In genomic region chr12:68281685-68282084, GRCh38 we compare ENCODE assay signal across 26 cellular contexts.
"Had no signal": no experiment of that assay in that cellular context is flagged by ENCODE, and none has a peak within 500 bp of the region (broad histone marks: within the 10 kb centered on the region; RNA-seq: fewer than 3 reads in every experiment).

No MANE protein-coding gene starts in this region.

- H3K27ac Mint-ChIP-seq: activated B cell treated with CpG ODN at 0.5 μM for 24 hours; activated CD4-positive, alpha-beta memory T cell treated with anti-CD3 and anti-CD28 coated beads for 36 hours; immature natural killer cell; stimulated activated naive B cell treated with anti-CD40 and anti-IgM and Interleukin-4, amounts not matched to agents 10 μg/mL and 1 μg/mL and 100 μg/mL, for 72 hours; T-cell; T-helper 2 cell treated with Interferon-gamma antibody and Interleukin-4, amounts not matched to agents 5 μg/mL and 100 μg/mL, for 36 hours had no signal

- H3K36me3 Mint-ChIP-seq: activated CD4-positive, alpha-beta memory T cell treated with anti-CD3 and anti-CD28 coated beads for 36 hours; immature natural killer cell; stimulated activated naive B cell treated with anti-CD40 and anti-IgM and Interleukin-4, amounts not matched to agents 10 μg/mL and 1 μg/mL and 100 μg/mL, for 72 hours; T-cell had no signal

- H3K27me3 Mint-ChIP-seq: T-cell had no signal

- DNase-seq: activated B cell treated with CpG ODN at 0.5 μM for 24 hours; activated CD4-positive, alpha-beta memory T cell treated with anti-CD3 and anti-CD28 coated beads for 36 hours; activated gamma-delta T cell treated with Interleukin-2 at 50 U/mL for 16 hours; activated naive CD4-positive, alpha-beta T cell treated with anti-CD3 and anti-CD28 coated beads, Interleukin-2, amount 50 U/mL, for 16 hours; central memory CD4-positive, alpha-beta T cell; dermis blood vessel endothelial cell; effector CD4-positive, alpha-beta T cell; foreskin keratinocyte; heart left ventricle; hypothalamus; immature natural killer cell; kidney; left colon; mammary epithelial cell; occipital lobe; psoas muscle; sigmoid colon; small intestine; stimulated activated CD4-positive, alpha-beta T cell treated with anti-CD3 and anti-CD28 coated beads, Interleukin-4, amount 100 ng/mL, for 24 hours; stimulated activated naive B cell treated with anti-CD40 and anti-IgM and Interleukin-4, amounts not matched to agents 10 μg/mL and 1 μg/mL and 100 μg/mL, for 72 hours; T-cell; testis; transverse colon; uterus had no signal

- H3K9me3 Mint-ChIP-seq: activated B cell treated with CpG ODN at 0.5 μM for 24 hours; activated CD4-positive, alpha-beta memory T cell treated with anti-CD3 and anti-CD28 coated beads for 36 hours; immature natural killer cell; neural crest cell; stimulated activated naive B cell treated with anti-CD40 and anti-IgM and Interleukin-4, amounts not matched to agents 10 μg/mL and 1 μg/mL and 100 μg/mL, for 72 hours; T-cell; T-helper 2 cell treated with Interferon-gamma antibody and Interleukin-4, amounts not matched to agents 5 μg/mL and 100 μg/mL, for 36 hours had no signal

- ATAC-seq: foreskin keratinocyte; heart left ventricle; left colon; psoas muscle; stimulated activated naive B cell treated with anti-CD40 and anti-IgM and Interleukin-4, amounts not matched to agents 10 μg/mL and 1 μg/mL and 100 μg/mL, for 72 hours; T-cell had no signal

- H3K4me1 Mint-ChIP-seq: activated B cell treated with CpG ODN at 0.5 μM for 24 hours, immature natural killer cell, neural crest cell had no signal

- H3K4me3 Mint-ChIP-seq: activated B cell treated with CpG ODN at 0.5 μM for 24 hours; activated CD4-positive, alpha-beta memory T cell treated with anti-CD3 and anti-CD28 coated beads for 36 hours; immature natural killer cell; neural crest cell; stimulated activated naive B cell treated with anti-CD40 and anti-IgM and Interleukin-4, amounts not matched to agents 10 μg/mL and 1 μg/mL and 100 μg/mL, for 72 hours; T-cell; T-helper 2 cell treated with Interferon-gamma antibody and Interleukin-4, amounts not matched to agents 5 μg/mL and 100 μg/mL, for 36 hours had no signal
